In the genomic region with DNA sequence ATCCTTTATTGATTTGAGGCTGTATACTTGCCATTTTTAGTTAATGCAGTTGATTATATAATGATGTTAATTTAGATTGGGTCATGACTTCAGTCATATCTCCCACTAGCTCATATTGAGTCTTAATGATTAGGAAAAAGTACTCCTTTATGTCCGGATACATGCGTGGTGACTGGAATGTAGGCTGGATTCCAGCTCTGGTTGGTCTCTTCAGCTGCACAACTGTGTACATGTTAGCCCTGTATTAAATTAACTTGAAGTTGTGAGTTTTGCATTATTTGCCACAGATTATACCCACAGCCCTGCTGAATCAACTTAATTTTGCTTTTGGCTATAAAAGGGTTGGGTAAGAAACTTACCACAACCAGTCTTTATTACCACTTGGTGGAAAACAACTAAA, we compare ENCODE assay signal across 21 cellular contexts. TPM values are rescaled to one million over a fixed set of nuclear protein-coding genes. Genes with fewer than 3 reads are reported as not detected.
A peak's percentile ranks its signal among the peaks of the same experiment; 100 is the strongest.
DNase-seq lines count a peak whose midpoint lies in the region; TF ChIP-seq lines count a peak whose summit lies in the region.
"Had no signal": no experiment of that assay in that cellular context is flagged by ENCODE, and none has a peak within 500 bp of the region (broad histone marks: within the 10 kb centered on the region; RNA-seq: fewer than 3 reads in every experiment).

No MANE protein-coding gene starts in this region.

- no peak overlapping the region for H3K4me3 Mint-ChIP-seq in activated naive CD4-positive, alpha-beta T cell treated with anti-CD3 and anti-CD28 coated beads, Interleukin-2, amount 50 U/mL, for 24 hours
- H3K4me3 Mint-ChIP-seq: activated B cell treated with CpG ODN at 0.5 μM for 24 hours, endodermal cell, neural crest cell had no signal

- peaks cover 49% of the 10 kb centered on the region for H3K4me1 Mint-ChIP-seq in activated naive CD4-positive, alpha-beta T cell treated with anti-CD3 and anti-CD28 coated beads, Interleukin-2, amount 50 U/mL, for 24 hours
- H3K4me1 Mint-ChIP-seq: endodermal cell had no signal

- no peaks in the 10 kb centered on the region for H3K27me3 Mint-ChIP-seq in activated naive CD4-positive, alpha-beta T cell treated with anti-CD3 and anti-CD28 coated beads, Interleukin-2, amount 50 U/mL, for 24 hours
- H3K27me3 Mint-ChIP-seq: activated B cell treated with CpG ODN at 0.5 μM for 24 hours had no signal

- peak overlapping the region in 3 of 5 donors; percentile 7 to 31 (median 24) for H3K27ac ChIP-seq in adrenal gland

- DNase-seq in activated naive CD4-positive, alpha-beta T cell treated with anti-CD3 and anti-CD28 coated beads, Interleukin-2, amount 50 U/mL, for 16 hours: no peak
- no peak for DNase-seq in adrenal gland
- DNase-seq in fibroblast of mammary gland (ENCODE audit: low read depth): peak; percentile 20
- DNase-seq in renal cortical epithelial cell (ENCODE audit: low read depth): peak; percentile 44
- DNase-seq in OCI-M1 (lab: John Stamatoyannopoulos, UW): no peak
- DNase-seq in lower leg skin (ENCODE audit: low spot score in 2 of 2): no peak
- no peak for DNase-seq in HT-29 (ENCODE audit: low spot score)
- DNase-seq: activated B cell treated with CpG ODN at 0.5 μM for 24 hours; DMS79 treated with DMSO at 0.1 percent for 48 hours; endodermal cell; KBM-7; mesendoderm; NCI-H2107; NCI-H524; retina; SIG-M5; stimulated activated naive CD4-positive, alpha-beta T cell; trophoblast cell had no signal

- intact Hi-C loops in adrenal gland (cut with DNase I) (no loop called here), lower leg skin (cut with DNase I; ENCODE audit: low total_unique reads) (no loop called here)

- H3K36me3 Mint-ChIP-seq in activated naive CD4-positive, alpha-beta T cell treated with anti-CD3 and anti-CD28 coated beads, Interleukin-2, amount 50 U/mL, for 24 hours: peaks cover 16% of the 10 kb centered on the region

- H3K9me3 ChIP-seq in adrenal gland (replicated peaks in 1 of 3): no peaks in the 10 kb centered on the region
- H3K9me3 ChIP-seq: HAP-1 had no signal

- TF ChIP-seq POLR2A in adrenal gland (IDR thresholded peaks at IDR 0.05): no peak
- no peak for TF ChIP-seq POLR2A in lower leg skin (IDR thresholded peaks at IDR 0.05)

- peaks cover 13 to 44% of the 10 kb centered on the region in 2 donors for H3K4me1 ChIP-seq in adrenal gland (replicated peaks in 1 of 2)
- H3K4me1 ChIP-seq: HAP-1 had no signal

- no peak overlapping the region for H3K4me3 ChIP-seq in adrenal gland
- no peak overlapping the region for H3K4me3 ChIP-seq in fibroblast of mammary gland (ENCODE audit: control insufficient read depth, low read depth, low read length)
- H3K4me3 ChIP-seq in lower leg skin (ENCODE audit: low read depth, poor library complexity, severe bottlenecking): no peak overlapping the region
- H3K4me3 ChIP-seq: HAP-1 had no signal

- WGBS in adrenal gland, 4 donors: 28 to 32% (median 31%) methylated on average over 2 of the region's 2 CpGs
- WGBS in lower leg skin, 2 donors: 49 to 55% methylated on average over 2 of the region's 2 CpGs

- no peaks in the 10 kb centered on the region for H3K27me3 ChIP-seq in adrenal gland

- peaks cover 0 to 33% of the 10 kb centered on the region in 2 donors for H3K36me3 ChIP-seq in adrenal gland (replicated peaks in 1 of 2)

- TF ChIP-seq CTCF in adrenal gland (IDR thresholded peaks at IDR 0.05) (no peak), fibroblast of mammary gland (conservative IDR thresholded peaks at IDR 0.05; ENCODE audit: control insufficient read depth, insufficient read depth, low read depth, low read length) (no peak), lower leg skin (IDR thresholded peaks at IDR 0.05) (no peak)

- peak overlapping the region; percentile 32 for H3K27ac Mint-ChIP-seq in activated naive CD4-positive, alpha-beta T cell treated with anti-CD3 and anti-CD28 coated beads, Interleukin-2, amount 50 U/mL, for 24 hours
- H3K27ac Mint-ChIP-seq: activated B cell treated with CpG ODN at 0.5 μM for 24 hours, endodermal cell had no signal

- H3K9me3 Mint-ChIP-seq in activated naive CD4-positive, alpha-beta T cell treated with anti-CD3 and anti-CD28 coated beads, Interleukin-2, amount 50 U/mL, for 24 hours: no peaks in the 10 kb centered on the region
- H3K9me3 Mint-ChIP-seq: activated B cell treated with CpG ODN at 0.5 μM for 24 hours, endodermal cell, neural crest cell had no signal

RNA-seq across cellular contexts. Expression of a gene that starts 22.5 kb away (rescaled TPM):
- total RNA-seq in adrenal gland: 100 to 1,000 TPM in 1 of 8 donors, 10 to 100 TPM in 7; 18.2 to 422 (median 31.6) TPM
- 100 to 1,000 TPM in 1 of 3 donors, 10 to 100 TPM in 2; 26.9 to 117 (median 58.1) TPM for polyA plus RNA-seq in adrenal gland
- total RNA-seq in renal cortical epithelial cell: 42.6 and 45.1 TPM in 2 replicates
- 10 to 100 TPM; 22.6 to 31.2 (median 25.0) TPM for total RNA-seq in lower leg skin
- 15.3 and 17.9 TPM in 2 replicates for total RNA-seq in HT-29 (2014; rRNA removed; shearing (Covaris generic))

RNA-seq across cellular contexts. Expression of a gene that starts 38.2 kb away (rescaled TPM):
- total RNA-seq in adrenal gland: 1,000 to 10,000 TPM in 1 of 8 donors, 100 to 1,000 TPM in 7; 113 to 1,567 (median 176) TPM
- polyA plus RNA-seq in adrenal gland: 1,000 to 10,000 TPM in 2 of 3 donors, 100 to 1,000 TPM in 1; 396 to 4,257 (median 1,108) TPM
- total RNA-seq in renal cortical epithelial cell: 135 and 148 TPM in 2 replicates
- total RNA-seq in lower leg skin: 10 to 100 TPM; 39.3 to 70.3 (median 50.7) TPM
- 195 and 211 TPM in 2 replicates for total RNA-seq in HT-29 (2014; rRNA removed; shearing (Covaris generic))

RNA-seq across cellular contexts. Expression of a gene that starts 38.8 kb away (rescaled TPM):
- total RNA-seq in adrenal gland (1,000 to 10,000 TPM in 2 of 8 donors, 100 to 1,000 TPM in 6; 221 to 3,318 (median 577) TPM), renal cortical epithelial cell (218 and 315 TPM in 2 replicates), lower leg skin (100 to 1,000 TPM in 1 of 4 donors, 10 to 100 TPM in 3; 74.7 to 104 (median 88.9) TPM)
- 1,000 to 10,000 TPM in 1 of 3 donors, 100 to 1,000 TPM in 2; 220 to 7,464 (median 448) TPM for polyA plus RNA-seq in adrenal gland
- 259 and 306 TPM in 2 replicates for total RNA-seq in HT-29 (2014; rRNA removed; shearing (Covaris generic))

Comparison
In these comparisons a context has a peak if more than half of its experiments do, and no peak if none do; other contexts are left out.
1. DNase-seq: peak in fibroblast of mammary gland (single experiment) and renal cortical epithelial cell (single experiment); none in activated naive CD4-positive, alpha-beta T cell treated with anti-CD3 and anti-CD28 coated beads, Interleukin-2, amount 50 U/mL, for 16 hours (single experiment), adrenal gland (0 of 7), OCI-M1 (single experiment), lower leg skin (0 of 2) and HT-29 (single experiment).